ENCODE assay signal across 8 cellular contexts in the genomic region with DNA sequence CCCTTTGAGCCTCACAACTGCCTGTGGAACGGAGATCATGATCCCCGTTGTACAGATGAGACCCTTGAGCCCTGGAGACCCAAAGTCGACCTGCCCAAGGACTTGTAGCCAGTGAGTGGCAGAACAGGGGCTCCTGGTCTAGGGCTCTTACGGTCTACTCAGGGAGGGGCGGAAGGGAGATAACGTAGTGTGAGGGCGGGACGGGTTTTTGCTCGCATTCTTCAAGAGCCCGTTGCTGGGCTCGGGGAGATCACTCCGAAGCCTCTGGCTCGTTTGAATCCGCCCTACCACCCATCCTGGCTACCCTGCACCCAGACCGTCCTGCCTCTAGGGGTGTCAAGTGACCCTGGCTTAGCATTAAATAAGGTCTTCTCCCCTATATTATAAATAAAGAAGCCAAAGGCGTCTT. TPM values are rescaled to one million over a fixed set of nuclear protein-coding genes. Genes with fewer than 3 reads are reported as not detected.
DNase-seq lines count a peak whose midpoint lies in the region; ATAC-seq and TF ChIP-seq lines count a peak whose summit lies in the region.

No MANE protein-coding gene starts in this region.

- ATAC-seq in HG03159 (IDR thresholded peaks at IDR 0.05; ENCODE audit: unreplicated experiment) (peak; percentile 14), right cardiac atrium (peak; percentile 45 to 72), GM18517 (IDR thresholded peaks at IDR 0.05; ENCODE audit: unreplicated experiment) (no peak)

- peak; percentile 52 for DNase-seq in RPMI8226
- peak; percentile 58 for DNase-seq in amniotic epithelial cell (ENCODE audit: low read depth)
- peak; percentile 64 to 80 (median 71) for DNase-seq in right cardiac atrium
- DNase-seq in renal cortical epithelial cell (ENCODE audit: low read depth), result peak; percentile 53

- H3K4me1 ChIP-seq in ACC112 (ENCODE audit: control insufficient read depth, insufficient read depth, low read length, unreplicated experiment), result peaks cover 15% of the 10 kb centered on the region
- peaks cover 12% of the 10 kb centered on the region for H3K4me1 ChIP-seq in right cardiac atrium (ENCODE audit: control insufficient read depth, insufficient read depth, low read length)

- H3K27ac ChIP-seq in ACC112 (ENCODE audit: low read depth, low read length) (peak overlapping the region; percentile 73; the same call in 1 of the 2 replicates), right cardiac atrium (ENCODE audit: low read length) (peak overlapping the region; percentile 94)

- no peaks in the 10 kb centered on the region for H3K9me3 ChIP-seq in right cardiac atrium (ENCODE audit: control insufficient read depth, low read length)

- intact Hi-C loops in right cardiac atrium (cut with DNase I), result loop anchor here in 1 of 4 donors (10.0 kb wide), 1 partner anchor 157 kb away; no protein-coding TSS in a partner anchor

- TF ChIP-seq CTCF in GM12872 (IDR thresholded peaks at IDR 0.05; ENCODE audit: insufficient read depth, low read depth, low read length), result peak; percentile 46; the same call in 2 of the 3 replicates

- no peaks in the 10 kb centered on the region for H3K27me3 ChIP-seq in ACC112 (ENCODE audit: insufficient read depth, low read length)
- no peaks in the 10 kb centered on the region for H3K27me3 ChIP-seq in right cardiac atrium (ENCODE audit: control insufficient read depth, insufficient read depth)

- H3K4me3 ChIP-seq in ACC112 (ENCODE audit: low read depth, low read length) (peak overlapping the region; percentile 92), right cardiac atrium (ENCODE audit: low read length) (peak overlapping the region; percentile 90)

- no peaks in the 10 kb centered on the region for H3K36me3 ChIP-seq in ACC112 (ENCODE audit: insufficient read depth, low read length)

- WGBS in right cardiac atrium, result under 1% methylated on average over 16 of the region's 16 CpGs

- peak overlapping the region; percentile 88 for H2AFZ ChIP-seq in ACC112 (ENCODE audit: low read length, unreplicated experiment)

- peaks cover 24% of the 10 kb centered on the region for H3K79me2 ChIP-seq in ACC112 (ENCODE audit: control insufficient read depth, insufficient read depth, low read length, unreplicated experiment)

RNA-seq across cellular contexts. Expression of gene CRY2, which starts 0.6 kb away (rescaled TPM):
- 10 to 100 TPM; 67.7 to 82.1 (median 74.4) TPM for total RNA-seq in right cardiac atrium
- 34.3 TPM for polyA plus RNA-seq in right cardiac atrium
- 5.4 and 14.4 TPM in 2 replicates for total RNA-seq in renal cortical epithelial cell

RNA-seq across cellular contexts. Expression of gene MAPK8IP1, which starts 37.5 kb away (rescaled TPM):
- total RNA-seq in right cardiac atrium (1 to 10 TPM; 5.8 to 7.4 (median 6.3) TPM), renal cortical epithelial cell (1.4 and 8.7 TPM in 2 replicates)
- 6.4 TPM for polyA plus RNA-seq in right cardiac atrium

RNA-seq across cellular contexts. Expression of gene SLC35C1, which starts 43.0 kb away (rescaled TPM):
- 10 to 100 TPM in 1 of 4 donors, 1 to 10 TPM in 3; 7.6 to 11.4 (median 9.0) TPM for total RNA-seq in right cardiac atrium
- 7.3 TPM for polyA plus RNA-seq in right cardiac atrium
- 14.9 and 17.9 TPM in 2 replicates for total RNA-seq in renal cortical epithelial cell

RNA-seq across cellular contexts. Expression of gene FREY1, which starts 59.2 kb away (rescaled TPM):
- under 1 TPM in 3 of 4 donors, not detected in 1; 0.42 to 0.68 (median 0.50) TPM for total RNA-seq in right cardiac atrium
- polyA plus RNA-seq in right cardiac atrium, result 0.18 TPM
- total RNA-seq in renal cortical epithelial cell, result 0.70 TPM in 1 of 2 replicates, not detected in the other
